In the genomic region with DNA sequence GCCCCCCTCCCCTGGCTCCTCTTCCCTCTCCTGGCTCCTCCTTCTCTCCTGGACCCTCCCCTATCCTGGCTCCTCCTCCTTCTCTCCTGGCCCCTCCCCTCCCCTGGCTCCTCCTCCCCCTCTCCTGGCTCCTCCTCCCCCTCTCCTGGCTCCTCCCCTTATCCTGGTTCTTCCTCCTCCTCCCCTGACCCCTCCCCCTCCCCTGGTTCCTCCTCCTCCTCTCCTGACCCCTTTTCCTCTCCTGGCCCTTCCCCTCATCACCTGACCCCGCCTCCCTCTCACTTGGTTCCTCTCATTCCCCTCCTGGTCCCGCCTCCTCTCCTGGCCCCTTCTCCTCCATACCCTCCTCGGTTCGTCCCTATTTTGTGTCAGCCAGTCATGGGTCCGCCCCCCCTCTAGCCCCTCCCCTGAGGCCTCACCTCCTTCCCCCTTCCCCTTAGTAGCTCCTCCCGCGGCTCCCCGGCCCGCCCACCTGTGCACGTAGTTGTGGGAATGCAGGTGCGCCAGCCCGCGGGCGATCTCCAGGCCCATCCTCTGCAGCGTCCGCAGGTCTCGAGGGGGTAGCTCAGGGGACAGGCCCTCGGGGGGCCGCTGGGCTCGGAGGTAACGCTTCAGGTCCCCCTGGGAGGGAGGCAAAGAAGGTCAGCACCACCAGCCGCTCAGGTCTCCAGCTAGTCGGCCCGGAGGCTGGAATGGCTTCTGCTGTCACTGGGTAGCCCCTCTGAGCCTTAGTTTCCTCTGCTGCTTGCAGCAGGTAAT, we compare ENCODE assay signal across 6 cellular contexts. TPM values are rescaled to one million over a fixed set of nuclear protein-coding genes. Genes with fewer than 3 reads are reported as not detected.
DNase-seq lines count a peak whose midpoint lies in the region; TF ChIP-seq lines count a peak whose summit lies in the region.

No MANE protein-coding gene starts in this region.

- no peak for TF ChIP-seq CTCF in BE2C (IDR thresholded peaks at IDR 0.05; ENCODE audit: low read depth, low read length)

- H3K36me3 ChIP-seq in BE2C, result no peaks in the 10 kb centered on the region

- H3K27me3 ChIP-seq in BE2C, result peaks cover 30% of the 10 kb centered on the region

- DNase-seq in BE2C, result peak; percentile 77
- DNase-seq in LHCN-M2 (ENCODE audit: low read depth), result peak; percentile 27
- DNase-seq in T follicular helper cell (ENCODE audit: low read depth), result peak; percentile 74
- DNase-seq in effector CD8-positive, alpha-beta T cell (lab: John Stamatoyannopoulos, UW), result peak; percentile 69
- DNase-seq in stimulated activated CD4-positive, alpha-beta T cell treated with anti-CD3 and anti-CD28 coated beads, Interleukin-12 subunit alpha, Interleukin-12 subunit beta, amount 100 ng/mL, for 48 hours (ENCODE audit: low read depth in 2 of 3, low spot score in 1 of 3), result peak; percentile 54 to 70 (median 70)
- no peak for DNase-seq in DMS114 treated with DMSO at 0.1 percent for 48 hours (lab: John Stamatoyannopoulos, UW; ENCODE audit: unreplicated experiment)

- H3K4me3 ChIP-seq in BE2C (ENCODE audit: low read depth, low read length), result no peak overlapping the region

- no peaks in the 10 kb centered on the region for H3K9me3 ChIP-seq in BE2C

- 0 out of 2 replicates have a peak, but pooled peaks cover 3% of the 10 kb centered on the region for H3K4me1 ChIP-seq in BE2C

RNA-seq across cellular contexts. Expression of a gene that starts 9.5 kb away (rescaled TPM):
- polyA plus RNA-seq in BE2C (2012; ENCODE audit: insufficient read depth, insufficient read length, low read depth), result 6.4 TPM
- 0.06 and 0.13 TPM in 2 replicates for total RNA-seq in LHCN-M2 (2014; rRNA removed)
- polyA plus RNA-seq in LHCN-M2 (2012), result 0.27 TPM

RNA-seq across cellular contexts. Expression of a gene that starts 33.0 kb away (rescaled TPM):
- 97.8 TPM for polyA plus RNA-seq in BE2C (2012; ENCODE audit: insufficient read depth, insufficient read length, low read depth)
- 37.7 and 61.0 TPM in 2 replicates for total RNA-seq in LHCN-M2 (2014; rRNA removed)
- polyA plus RNA-seq in LHCN-M2 (2012), result 49.4 TPM

RNA-seq across cellular contexts. Expression of a gene that starts 46.8 kb away (rescaled TPM):
- polyA plus RNA-seq in BE2C (2012; ENCODE audit: insufficient read depth, insufficient read length, low read depth), result 4.9 TPM
- total RNA-seq in LHCN-M2 (2014; rRNA removed), result 0.52 and 0.71 TPM in 2 replicates
- polyA plus RNA-seq in LHCN-M2 (2012), result 0.33 TPM

RNA-seq across cellular contexts. Expression of a gene that starts 49.8 kb away (rescaled TPM):
- not detected for polyA plus RNA-seq in BE2C (2012; ENCODE audit: insufficient read depth, insufficient read length, low read depth)
- not detected in 2 replicates for total RNA-seq in LHCN-M2 (2014; rRNA removed)
- polyA plus RNA-seq in LHCN-M2 (2012), result 0.15 TPM

RNA-seq across cellular contexts. Expression of a gene that starts 56.4 kb away (rescaled TPM):
- 82.6 TPM for polyA plus RNA-seq in BE2C (2012; ENCODE audit: insufficient read depth, insufficient read length, low read depth)
- 66.9 and 70.5 TPM in 2 replicates for total RNA-seq in LHCN-M2 (2014; rRNA removed)
- 26.8 TPM for polyA plus RNA-seq in LHCN-M2 (2012)
